Comparison of ENCODE assay signal across 10 cellular contexts in genomic region chr4:39814403-39815185, GRCh38.
A peak's percentile ranks its signal among the peaks of the same experiment; 100 is the strongest.
DNase-seq lines count a peak whose midpoint lies in the region; ATAC-seq and TF ChIP-seq lines count a peak whose summit lies in the region.
"Had no signal": no experiment of that assay in that cellular context is flagged by ENCODE, and none has a peak within 500 bp of the region (broad histone marks: within the 10 kb centered on the region; RNA-seq: fewer than 3 reads in every experiment).

No MANE protein-coding gene starts in this region.

- peak overlapping the region in 1 of 2 experiments; percentile 25; a peak in 2 of 4 replicates for H3K4me3 ChIP-seq in Panc1 (ENCODE audit: low read depth in 2 of 2, low read length in 2 of 2)
- H3K4me3 ChIP-seq in osteoblast (ENCODE audit: insufficient read depth, low read length), result no peak overlapping the region

- intact Hi-C loops in Panc1 (cut with micrococcal nuclease; ENCODE audit: unreplicated experiment), result loop anchor here (5.0 kb wide), 1 partner anchor 117 kb away; the partner anchor contains the start of gene UBE2K

- H3K27me3 ChIP-seq in Panc1 (ENCODE audit: control insufficient read depth, insufficient read depth, low read length) (no peaks in the 10 kb centered on the region), osteoblast (ENCODE audit: insufficient read depth, low read length) (no peaks in the 10 kb centered on the region)

- TF ChIP-seq CTCF in Panc1 (IDR thresholded peaks at IDR 0.05), result no peak
- TF ChIP-seq CTCF in osteoblast (IDR thresholded peaks at IDR 0.05; ENCODE audit: extremely low read depth, low read depth, low read length), result no peak

- H3K27ac ChIP-seq in Panc1 (ENCODE audit: low read length), result peak overlapping the region; percentile 79
- H3K27ac ChIP-seq in osteoblast (ENCODE audit: low read depth, low read length), result no peak overlapping the region

- no peaks in the 10 kb centered on the region for H3K9me3 ChIP-seq in Panc1 (ENCODE audit: control insufficient read depth, insufficient read depth, low read depth, low read length)
- no peaks in the 10 kb centered on the region for H3K9me3 ChIP-seq in osteoblast (ENCODE audit: low read depth, low read length)

- in situ Hi-C loops in Panc1 (cut with HindIII; ENCODE audit: low pct_unique_long_range_greater_than_20kb, low sequenced_read_pairs), result no loop called here

- POLR2A ChIA-PET in Panc1 (lab: Charles Lee), result no interaction called here

- H3K36me3 ChIP-seq in Panc1 (ENCODE audit: control insufficient read depth, insufficient read depth, low read length) (no peaks in the 10 kb centered on the region), osteoblast (ENCODE audit: insufficient read depth, low read length) (no peaks in the 10 kb centered on the region)

- H3K79me2 ChIP-seq in osteoblast (ENCODE audit: insufficient read depth, low read length), result no peaks in the 10 kb centered on the region

- ATAC-seq in Panc1, result peak; percentile 7; the same call in 1 of the 2 replicates

- peak; percentile 28 for DNase-seq in activated CD4-positive, alpha-beta T cell treated with anti-CD3 and anti-CD28 coated beads for 48 hours
- no peak for DNase-seq in activated CD4-positive, alpha-beta T cell treated with anti-CD3 and anti-CD28 coated beads, Interleukin-2, amount 50 U/mL, for 1 hour
- DNase-seq in Panc1 (ENCODE audit: low read depth, low spot score), result no peak
- DNase-seq in central memory CD4-positive, alpha-beta T cell, result peak; percentile 24
- DNase-seq in osteoblast (ENCODE audit: insufficient read length, low spot score, missing footprints), result peak; percentile 64
- DNase-seq in NCI-H524 treated with DMSO at 0.1 percent for 48 hours (lab: John Stamatoyannopoulos, UW), result no peak
- no peak for DNase-seq in inferior parietal cortex (ENCODE audit: extremely low spot score)
- DNase-seq in kidney glomerular epithelial cell (lab: John Stamatoyannopoulos, UW), result no peak
- DNase-seq: HCEC 1CT, NCI-H774 had no signal

- H4K20me1 ChIP-seq in osteoblast (ENCODE audit: insufficient read depth, low read length), result no peaks in the 10 kb centered on the region

- H3K4me1 ChIP-seq in Panc1 (ENCODE audit: control insufficient read depth, insufficient read depth, low read length), result peaks cover 23% of the 10 kb centered on the region
- H3K4me1 ChIP-seq in osteoblast (ENCODE audit: insufficient read depth, low read length), result no peaks in the 10 kb centered on the region

- CTCF ChIA-PET in Panc1 (lab: Charles Lee), result no interaction called here

- H2AFZ ChIP-seq in osteoblast (ENCODE audit: low read length), result no peak overlapping the region

- no peak overlapping the region for H3K4me2 ChIP-seq in osteoblast (ENCODE audit: insufficient read depth, low read length)

- BruUV-seq in Panc1 (replicated peaks; lab: Mats Ljungman, UMichigan), result no TSS peak

Comparison
In these comparisons a context has a peak if more than half of its experiments do, and no peak if none do; other contexts are left out.
1. DNase-seq: peak in activated CD4-positive, alpha-beta T cell treated with anti-CD3 and anti-CD28 coated beads for 48 hours (single experiment), central memory CD4-positive, alpha-beta T cell (single experiment) and osteoblast (single experiment); none in activated CD4-positive, alpha-beta T cell treated with anti-CD3 and anti-CD28 coated beads, Interleukin-2, amount 50 U/mL, for 1 hour (single experiment), Panc1 (single experiment), NCI-H524 treated with DMSO at 0.1 percent for 48 hours (single experiment), inferior parietal cortex (single experiment) and kidney glomerular epithelial cell (single experiment).